ENCODE assay signal across 8 cellular contexts in genomic region chr9:128666481-128666941, GRCh38. TPM values are rescaled to one million over a fixed set of nuclear protein-coding genes. Genes with fewer than 3 reads are reported as not detected.
DNase-seq lines count a peak whose midpoint lies in the region; ATAC-seq, FAIRE-seq and TF ChIP-seq lines count a peak whose summit lies in the region.
"Not testable (repeated sequence)": the region's sequence is repeated elsewhere in the genome, so short reads cannot be mapped to it uniquely, and the experiment has no call there.

No MANE protein-coding gene starts in this region.

- not testable (repeated sequence) for H3K18ac ChIP-seq in IMR-90 (ENCODE audit: low read depth, low read length)

- not testable (repeated sequence) for H2BK120ac ChIP-seq in IMR-90 (ENCODE audit: low read depth, low read length)

- H3K4me3 ChIP-seq in IMR-90 (ENCODE audit: insufficient read depth, low read depth, low read length); astrocyte (ENCODE audit: insufficient read depth, low read depth, low read length); HepG2 (replicated peaks in 1 of 3; ENCODE audit: insufficient read depth in 1 of 3, low read depth in 2 of 3, low read length in 3 of 3): not testable (repeated sequence)

- not testable (repeated sequence) for H3K36me3 ChIP-seq in IMR-90 (ENCODE audit: control insufficient read depth, insufficient read depth, low read length); astrocyte (ENCODE audit: insufficient read depth, low read length); HepG2 (replicated peaks in 1 of 2; ENCODE audit: control insufficient read depth in 1 of 2, insufficient read depth in 2 of 2, low read length in 2 of 2)

- H3K14ac ChIP-seq in IMR-90 (replicated peaks; ENCODE audit: low read depth, low read length), result not testable (repeated sequence)

- not testable (repeated sequence) for H3K4me3 Mint-ChIP-seq in astrocyte (ENCODE audit: unreplicated experiment)

- TF ChIP-seq POLR2A in IMR-90 (IDR thresholded peaks at IDR 0.05; ENCODE audit: low read depth, low read length); HepG2 (IDR thresholded peaks at IDR 0.05; ENCODE audit: insufficient read depth in 1 of 2, low read depth in 2 of 2, low read length in 2 of 2): not testable (repeated sequence)

- TF ChIP-seq EP300 in HepG2 (IDR thresholded peaks at IDR 0.05; ENCODE audit: low read depth in 2 of 2, low read length in 2 of 2); HepG2 (CRISPR knock-in tag; IDR thresholded peaks at IDR 0.05; ENCODE audit: borderline replicate concordance): not testable (repeated sequence)

- H3K9me3 ChIP-seq in IMR-90 (ENCODE audit: control insufficient read depth, insufficient read depth, low read length); astrocyte (ENCODE audit: insufficient read depth, low read depth, low read length); HepG2 (ENCODE audit: low read length): not testable (repeated sequence)

- H4K20me1 ChIP-seq in IMR-90 (ENCODE audit: insufficient read depth, low read length); astrocyte (ENCODE audit: insufficient read depth, low read length); HepG2 (ENCODE audit: insufficient read depth, low read length): not testable (repeated sequence)

- not testable (repeated sequence) for H3K9ac ChIP-seq in IMR-90 (ENCODE audit: low read depth, low read length); astrocyte (ENCODE audit: low read length); HepG2 (ENCODE audit: insufficient read depth, low read depth, low read length)

- not testable (repeated sequence) for H3K27me3 Mint-ChIP-seq in astrocyte (ENCODE audit: low read depth, unreplicated experiment)

- CTCF ChIA-PET in IMR-90 (lab: Yijun Ruan, JAX); HepG2 (lab: Yijun Ruan, JAX; ENCODE audit: low intra/inter-chr PET ratio, low total read pairs): not testable (repeated sequence)

- H3K23ac ChIP-seq in IMR-90 (ENCODE audit: low read depth, low read length), result not testable (repeated sequence)

- not testable (repeated sequence) for H3K36me3 Mint-ChIP-seq in astrocyte (ENCODE audit: low read depth, unreplicated experiment)

- dilution Hi-C loops in IMR-90 (cut with HindIII; ENCODE audit: low sequenced_read_pairs, unreplicated experiment), result not testable (repeated sequence)

- WGBS in IMR-90 (ENCODE audit: extremely low coverage in 2 of 2, insufficient read length in 1 of 2), 2 experiments, result no CpG with 5 or more reads among the region's 8 CpGs
- whole genome bisulfite sequencing in HepG2 (ENCODE audit: low lambda C conversion rate), result 30% methylated on average over 8 of the region's 8 CpGs

- not testable (repeated sequence) for TF ChIP-seq CTCF in IMR-90 (conservative IDR thresholded peaks at IDR 0.05; ENCODE audit: low read depth, low read length); astrocyte (IDR thresholded peaks at IDR 0.05; ENCODE audit: insufficient read depth, low read depth, low read length); HepG2 (CRISPR knock-in tag; IDR thresholded peaks at IDR 0.05)

- not testable (repeated sequence) for H3K4me1 Mint-ChIP-seq in astrocyte (ENCODE audit: low read depth, unreplicated experiment)

- H3K9me3 Mint-ChIP-seq in astrocyte (ENCODE audit: unreplicated experiment), result not testable (repeated sequence)

- not testable (repeated sequence) for FAIRE-seq in astrocyte (lab: Jason Lieb, UNC); HepG2 (lab: Jason Lieb, UNC)

- H2BK5ac ChIP-seq in IMR-90 (ENCODE audit: low read depth, low read length, poor library complexity, severe bottlenecking), result not testable (repeated sequence)

- H3K56ac ChIP-seq in IMR-90 (ENCODE audit: extremely low read depth, insufficient read depth, low read length), result not testable (repeated sequence)

- not testable (repeated sequence) for H3K79me1 ChIP-seq in IMR-90 (ENCODE audit: low read depth in 1 of 2, low read length in 2 of 2)

- H3K4me2 ChIP-seq in IMR-90 (ENCODE audit: low read depth, low read length); astrocyte (ENCODE audit: low read length); HepG2 (ENCODE audit: low read depth, low read length): not testable (repeated sequence)

- not testable (repeated sequence) for H2AK5ac ChIP-seq in IMR-90 (ENCODE audit: low read depth, low read length)

- H3K4me1 ChIP-seq in IMR-90 (ENCODE audit: control insufficient read depth, insufficient read depth, low read length); astrocyte (ENCODE audit: insufficient read depth, low read length); HepG2 (ENCODE audit: insufficient read depth, low read length): not testable (repeated sequence)

- DNase-seq in A172 (ENCODE audit: low spot score) (peak; percentile 74), ELR (ENCODE audit: low read depth) (peak; percentile 68), IMR-90 (peak; percentile 53), MV-4-11 (lab: John Stamatoyannopoulos, UW) (peak; percentile 55), RPMI7951 (ENCODE audit: low read depth) (peak; percentile 38), astrocyte (ENCODE audit: low read depth) (peak; percentile 11)
- DNase-seq in epithelial cell of prostate (ENCODE audit: low read depth, low spot score); HepG2 (ENCODE audit: low spot score): not testable (repeated sequence)

- H2BK15ac ChIP-seq in IMR-90 (ENCODE audit: low read depth, low read length), result not testable (repeated sequence)

- TF ChIP-seq RAD21 in IMR-90 (IDR thresholded peaks at IDR 0.05; ENCODE audit: low read length); HepG2 (CRISPR knock-in tag; IDR thresholded peaks at IDR 0.05): not testable (repeated sequence)

- ATAC-seq in IMR-90 (ENCODE audit: low read depth), result peak; percentile 27; the same call in 1 of the 2 replicates
- ATAC-seq in HepG2, result not testable (repeated sequence)

- not testable (repeated sequence) for H3K27ac ChIP-seq in IMR-90 (ENCODE audit: insufficient read depth, low read length); astrocyte (ENCODE audit: low read depth, low read length); HepG2 (ENCODE audit: extremely low read length, insufficient read depth, low read length)
- peak overlapping the region; percentile 30 for H3K27ac ChIP-seq in epithelial cell of prostate

- H3K27ac Mint-ChIP-seq in astrocyte (ENCODE audit: unreplicated experiment), result not testable (repeated sequence)

- not testable (repeated sequence) for H3K9me1 ChIP-seq in IMR-90 (ENCODE audit: insufficient read depth, low read length)

- H4K8ac ChIP-seq in IMR-90 (ENCODE audit: low read depth in 2 of 2, low read length in 2 of 2), result not testable (repeated sequence)

- BruUV-seq in IMR-90 (replicated peaks; lab: Mats Ljungman, UMichigan); HepG2 (replicated peaks; lab: Mats Ljungman, UMichigan): not testable (repeated sequence)

- H2AFZ ChIP-seq in IMR-90 (replicated peaks; ENCODE audit: low read length, poor library complexity); astrocyte (ENCODE audit: low read depth, low read length); HepG2 (ENCODE audit: low read length): not testable (repeated sequence)

- POLR2A ChIA-PET in IMR-90 (lab: Charles Lee; ENCODE audit: unreplicated experiment), result not testable (repeated sequence)
- POLR2A ChIA-PET in HepG2 (lab: Yijun Ruan, JAX), result interaction anchor here (1.1 to 1.6 kb wide), 3 partner anchors 11 to 31 kb away, joined by 4 to 9 read pairs (median 6); no protein-coding TSS in a partner anchor

- H3K4ac ChIP-seq in IMR-90 (ENCODE audit: low read depth, low read length), result not testable (repeated sequence)

- H4K5ac ChIP-seq in IMR-90 (ENCODE audit: low read depth, low read length), result not testable (repeated sequence)

- H3K27me3 ChIP-seq in IMR-90 (ENCODE audit: control insufficient read depth, insufficient read depth, low read length); astrocyte (ENCODE audit: insufficient read depth, low read length); HepG2 (ENCODE audit: control insufficient read depth in 1 of 2, insufficient read depth in 2 of 2, low read length in 2 of 2): not testable (repeated sequence)

- not testable (repeated sequence) for H2BK20ac ChIP-seq in IMR-90 (ENCODE audit: low read depth, low read length)

- not testable (repeated sequence) for H3K79me2 ChIP-seq in astrocyte (ENCODE audit: insufficient read depth, low read length); HepG2 (ENCODE audit: insufficient read depth, low read length)

- in situ Hi-C loops in IMR-90 (cut with MboI; ENCODE audit: low sequenced_read_pairs); HepG2 (cut with HindIII; ENCODE audit: extremely low pct_ligation_motif_present, low pct_unique_long_range_greater_than_20kb): not testable (repeated sequence)

- intact Hi-C loops in IMR-90 (cut with micrococcal nuclease); HepG2 (cut with micrococcal nuclease; ENCODE audit: unreplicated experiment): not testable (repeated sequence)

- not testable (repeated sequence) for H2AK9ac ChIP-seq in IMR-90 (replicated peaks; ENCODE audit: low read depth, low read length, poor library complexity)

- H4K91ac ChIP-seq in IMR-90 (ENCODE audit: insufficient read depth, low read depth, low read length), result not testable (repeated sequence)

RNA-seq across cellular contexts. Expression of gene DYNC2I2, which starts 9.9 kb away (rescaled TPM):
- 239 and 244 TPM in 2 replicates for total RNA-seq in A172 (2014; rRNA removed; shearing (Covaris generic))
- total RNA-seq in IMR-90 (2012; rRNA removed) (36.1 and 37.1 TPM in 2 replicates), astrocyte (19.5 and 20.6 TPM in 2 replicates), HepG2 (2016; rRNA removed; fragmentation: Illumina TruSeq; extraction: Trizol) (31.1 and 40.2 TPM in 2 replicates)
- polyA plus RNA-seq in IMR-90 (2012; rRNA removed) (33.7 and 42.9 TPM in 2 replicates), HepG2 (2011; rRNA removed) (12.5 and 13.7 TPM in 2 replicates)
- 27.9 and 40.6 TPM in 2 replicates for polyA plus RNA-seq in IMR-90 (2012; cell fraction: cytosol; rRNA removed)
- 24.0 and 102 TPM in 2 replicates for polyA plus RNA-seq in IMR-90 (2012; cell fraction: nucleus; rRNA removed; ENCODE audit: low replicate concordance)
- 81.0 and 116 TPM in 2 replicates for total RNA-seq in RPMI7951 (2014; rRNA removed; shearing (Covaris generic))
- 35.7 and 35.9 TPM in 2 replicates for total RNA-seq in HepG2 (2016; cell fraction: cytosol; rRNA removed; fragmentation: Illumina TruSeq; extraction: Trizol; ENCODE audit: low read depth)
- total RNA-seq in HepG2 (2016; cell fraction: insoluble cytoplasmic fraction; rRNA removed; fragmentation: Illumina TruSeq; extraction: Trizol), result 30.0 and 41.4 TPM in 2 replicates
- total RNA-seq in HepG2 (2016; cell fraction: membrane; rRNA removed; fragmentation: Illumina TruSeq; extraction: Trizol), result 44.4 and 48.2 TPM in 2 replicates
- total RNA-seq in HepG2 (2016; cell fraction: nucleus; rRNA removed; fragmentation: Illumina TruSeq; extraction: Trizol), result 29.1 and 30.6 TPM in 2 replicates
- polyA plus RNA-seq in HepG2 (2011; cell fraction: cytosol; rRNA removed), result 8.1 and 18.6 TPM in 2 replicates
- 38.0 and 51.4 TPM in 2 replicates for polyA plus RNA-seq in HepG2 (2011; cell fraction: nucleus; rRNA removed)
- 3.2 and 5.6 TPM in 2 replicates for polyA plus RNA-seq in HepG2 (2012)
- polyA plus RNA-seq in HepG2 (2016; cell fraction: cytosol; fragmentation: Illumina TruSeq; extraction: Trizol; ENCODE audit: low read depth), result 38.3 and 39.4 TPM in 2 replicates
- 29.4 and 33.1 TPM in 2 replicates for polyA plus RNA-seq in HepG2 (2016; cell fraction: insoluble cytoplasmic fraction; fragmentation: Illumina TruSeq; extraction: Trizol; ENCODE audit: low read depth)
- polyA plus RNA-seq in HepG2 (2016; cell fraction: membrane; fragmentation: Illumina TruSeq; extraction: Trizol; ENCODE audit: low read depth), result 37.6 and 43.8 TPM in 2 replicates
- polyA plus RNA-seq in HepG2 (2016; cell fraction: nucleus; fragmentation: Illumina TruSeq; extraction: Trizol; ENCODE audit: insufficient read depth, low read depth), result 49.9 and 51.2 TPM in 2 replicates
- 21.4 and 223 TPM in 2 replicates for polyA minus RNA-seq in HepG2 (2011; rRNA and poly(A)+ RNA removed; ENCODE audit: low replicate concordance)
- polyA minus RNA-seq in HepG2 (2011; cell fraction: cytosol; rRNA and poly(A)+ RNA removed), result 7.2 and 10.8 TPM in 2 replicates
- 9.3 and 12.7 TPM in 2 replicates for polyA minus RNA-seq in HepG2 (2011; cell fraction: nucleus; rRNA and poly(A)+ RNA removed)

RNA-seq across cellular contexts. Expression of gene SET, which starts 22.5 kb away (rescaled TPM):
- total RNA-seq in A172 (2014; rRNA removed; shearing (Covaris generic)), result 1,187 and 1,647 TPM in 2 replicates
- total RNA-seq in IMR-90 (2012; rRNA removed) (182 and 587 TPM in 2 replicates), astrocyte (361 and 397 TPM in 2 replicates), HepG2 (2016; rRNA removed; fragmentation: Illumina TruSeq; extraction: Trizol) (611 and 724 TPM in 2 replicates)
- polyA plus RNA-seq in IMR-90 (2012; rRNA removed) (80.2 and 104 TPM in 2 replicates), HepG2 (2011; rRNA removed) (72.8 and 94.2 TPM in 2 replicates)
- 13.7 and 17.9 TPM in 2 replicates for polyA plus RNA-seq in IMR-90 (2012; cell fraction: cytosol; rRNA removed)
- polyA plus RNA-seq in IMR-90 (2012; cell fraction: nucleus; rRNA removed; ENCODE audit: low replicate concordance), result 21.2 and 52.6 TPM in 2 replicates
- total RNA-seq in RPMI7951 (2014; rRNA removed; shearing (Covaris generic)), result 266 and 329 TPM in 2 replicates
- total RNA-seq in HepG2 (2016; cell fraction: cytosol; rRNA removed; fragmentation: Illumina TruSeq; extraction: Trizol; ENCODE audit: low read depth), result 134 and 142 TPM in 2 replicates
- total RNA-seq in HepG2 (2016; cell fraction: insoluble cytoplasmic fraction; rRNA removed; fragmentation: Illumina TruSeq; extraction: Trizol), result 623 and 704 TPM in 2 replicates
- total RNA-seq in HepG2 (2016; cell fraction: membrane; rRNA removed; fragmentation: Illumina TruSeq; extraction: Trizol), result 360 and 385 TPM in 2 replicates
- 226 and 251 TPM in 2 replicates for total RNA-seq in HepG2 (2016; cell fraction: nucleus; rRNA removed; fragmentation: Illumina TruSeq; extraction: Trizol)
- 44.1 and 56.3 TPM in 2 replicates for polyA plus RNA-seq in HepG2 (2011; cell fraction: cytosol; rRNA removed)
- polyA plus RNA-seq in HepG2 (2011; cell fraction: nucleus; rRNA removed), result 48.5 and 49.6 TPM in 2 replicates
- 275 and 331 TPM in 2 replicates for polyA plus RNA-seq in HepG2 (2012)
- polyA plus RNA-seq in HepG2 (2016; cell fraction: cytosol; fragmentation: Illumina TruSeq; extraction: Trizol; ENCODE audit: low read depth), result 120 and 147 TPM in 2 replicates
- polyA plus RNA-seq in HepG2 (2016; cell fraction: insoluble cytoplasmic fraction; fragmentation: Illumina TruSeq; extraction: Trizol; ENCODE audit: low read depth), result 668 and 723 TPM in 2 replicates
- 247 and 252 TPM in 2 replicates for polyA plus RNA-seq in HepG2 (2016; cell fraction: membrane; fragmentation: Illumina TruSeq; extraction: Trizol; ENCODE audit: low read depth)
- polyA plus RNA-seq in HepG2 (2016; cell fraction: nucleus; fragmentation: Illumina TruSeq; extraction: Trizol; ENCODE audit: insufficient read depth, low read depth), result 360 TPM in 2 replicates
- 44.1 and 254 TPM in 2 replicates for polyA minus RNA-seq in HepG2 (2011; rRNA and poly(A)+ RNA removed; ENCODE audit: low replicate concordance)
- polyA minus RNA-seq in HepG2 (2011; cell fraction: cytosol; rRNA and poly(A)+ RNA removed), result 141 and 156 TPM in 2 replicates
- polyA minus RNA-seq in HepG2 (2011; cell fraction: nucleus; rRNA and poly(A)+ RNA removed), result 82.4 and 87.9 TPM in 2 replicates

RNA-seq across cellular contexts. Expression of gene PKN3, which starts 35.8 kb away (rescaled TPM):
- 16.6 and 18.1 TPM in 2 replicates for total RNA-seq in A172 (2014; rRNA removed; shearing (Covaris generic))
- total RNA-seq in IMR-90 (2012; rRNA removed) (1.6 and 1.7 TPM in 2 replicates), astrocyte (2.3 and 3.1 TPM in 2 replicates), HepG2 (2016; rRNA removed; fragmentation: Illumina TruSeq; extraction: Trizol) (8.3 and 13.2 TPM in 2 replicates)
- polyA plus RNA-seq in IMR-90 (2012; rRNA removed) (3.8 and 5.7 TPM in 2 replicates), HepG2 (2011; rRNA removed) (9.2 and 10.5 TPM in 2 replicates)
- polyA plus RNA-seq in IMR-90 (2012; cell fraction: cytosol; rRNA removed), result 3.5 and 3.6 TPM in 2 replicates
- 18.8 and 32.4 TPM in 2 replicates for polyA plus RNA-seq in IMR-90 (2012; cell fraction: nucleus; rRNA removed; ENCODE audit: low replicate concordance)
- 6.1 and 6.6 TPM in 2 replicates for total RNA-seq in RPMI7951 (2014; rRNA removed; shearing (Covaris generic))
- total RNA-seq in HepG2 (2016; cell fraction: cytosol; rRNA removed; fragmentation: Illumina TruSeq; extraction: Trizol; ENCODE audit: low read depth), result 3.5 and 3.9 TPM in 2 replicates
- 7.5 and 13.4 TPM in 2 replicates for total RNA-seq in HepG2 (2016; cell fraction: insoluble cytoplasmic fraction; rRNA removed; fragmentation: Illumina TruSeq; extraction: Trizol)
- total RNA-seq in HepG2 (2016; cell fraction: membrane; rRNA removed; fragmentation: Illumina TruSeq; extraction: Trizol), result 7.9 and 8.7 TPM in 2 replicates
- 9.4 and 10.2 TPM in 2 replicates for total RNA-seq in HepG2 (2016; cell fraction: nucleus; rRNA removed; fragmentation: Illumina TruSeq; extraction: Trizol)
- polyA plus RNA-seq in HepG2 (2011; cell fraction: cytosol; rRNA removed), result 7.2 and 10.2 TPM in 2 replicates
- 27.1 and 49.1 TPM in 2 replicates for polyA plus RNA-seq in HepG2 (2011; cell fraction: nucleus; rRNA removed)
- 5.4 and 6.9 TPM in 2 replicates for polyA plus RNA-seq in HepG2 (2012)
- 3.8 and 4.1 TPM in 2 replicates for polyA plus RNA-seq in HepG2 (2016; cell fraction: cytosol; fragmentation: Illumina TruSeq; extraction: Trizol; ENCODE audit: low read depth)
- polyA plus RNA-seq in HepG2 (2016; cell fraction: insoluble cytoplasmic fraction; fragmentation: Illumina TruSeq; extraction: Trizol; ENCODE audit: low read depth), result 13.4 and 15.9 TPM in 2 replicates
- polyA plus RNA-seq in HepG2 (2016; cell fraction: membrane; fragmentation: Illumina TruSeq; extraction: Trizol; ENCODE audit: low read depth), result 6.4 and 7.7 TPM in 2 replicates
- polyA plus RNA-seq in HepG2 (2016; cell fraction: nucleus; fragmentation: Illumina TruSeq; extraction: Trizol; ENCODE audit: insufficient read depth, low read depth), result 38.0 and 40.4 TPM in 2 replicates
- polyA minus RNA-seq in HepG2 (2011; rRNA and poly(A)+ RNA removed; ENCODE audit: low replicate concordance), result 23.6 and 48.2 TPM in 2 replicates
- polyA minus RNA-seq in HepG2 (2011; cell fraction: cytosol; rRNA and poly(A)+ RNA removed), result 6.9 and 13.8 TPM in 2 replicates
- polyA minus RNA-seq in HepG2 (2011; cell fraction: nucleus; rRNA and poly(A)+ RNA removed), result 4.0 and 6.2 TPM in 2 replicates

RNA-seq across cellular contexts. Expression of gene ZDHHC12, which starts 57.4 kb away (rescaled TPM):
- total RNA-seq in A172 (2014; rRNA removed; shearing (Covaris generic)), result 153 and 193 TPM in 2 replicates
- total RNA-seq in IMR-90 (2012; rRNA removed), result 13.9 and 16.7 TPM in 2 replicates
- polyA plus RNA-seq in IMR-90 (2012; rRNA removed), result 60.7 and 75.1 TPM in 2 replicates
- 76.2 and 119 TPM in 2 replicates for polyA plus RNA-seq in IMR-90 (2012; cell fraction: cytosol; rRNA removed)
- polyA plus RNA-seq in IMR-90 (2012; cell fraction: nucleus; rRNA removed; ENCODE audit: low replicate concordance), result 11.3 and 58.5 TPM in 2 replicates
- total RNA-seq in RPMI7951 (2014; rRNA removed; shearing (Covaris generic)), result 68.1 and 69.2 TPM in 2 replicates
- total RNA-seq in astrocyte, result 21.8 and 23.7 TPM in 2 replicates
- 18.3 and 28.0 TPM in 2 replicates for total RNA-seq in HepG2 (2016; rRNA removed; fragmentation: Illumina TruSeq; extraction: Trizol)
- total RNA-seq in HepG2 (2016; cell fraction: cytosol; rRNA removed; fragmentation: Illumina TruSeq; extraction: Trizol; ENCODE audit: low read depth), result 51.5 and 53.9 TPM in 2 replicates
- total RNA-seq in HepG2 (2016; cell fraction: insoluble cytoplasmic fraction; rRNA removed; fragmentation: Illumina TruSeq; extraction: Trizol), result 16.7 and 27.4 TPM in 2 replicates
- total RNA-seq in HepG2 (2016; cell fraction: membrane; rRNA removed; fragmentation: Illumina TruSeq; extraction: Trizol), result 51.9 and 59.6 TPM in 2 replicates
- total RNA-seq in HepG2 (2016; cell fraction: nucleus; rRNA removed; fragmentation: Illumina TruSeq; extraction: Trizol), result 16.4 and 20.2 TPM in 2 replicates
- polyA plus RNA-seq in HepG2 (2011; rRNA removed), result 25.4 and 29.8 TPM in 2 replicates
- 15.9 and 40.6 TPM in 2 replicates for polyA plus RNA-seq in HepG2 (2011; cell fraction: cytosol; rRNA removed)
- 29.4 and 31.6 TPM in 2 replicates for polyA plus RNA-seq in HepG2 (2011; cell fraction: nucleus; rRNA removed)
- polyA plus RNA-seq in HepG2 (2012), result 11.6 and 12.2 TPM in 2 replicates
- 84.8 and 87.3 TPM in 2 replicates for polyA plus RNA-seq in HepG2 (2016; cell fraction: cytosol; fragmentation: Illumina TruSeq; extraction: Trizol; ENCODE audit: low read depth)
- polyA plus RNA-seq in HepG2 (2016; cell fraction: insoluble cytoplasmic fraction; fragmentation: Illumina TruSeq; extraction: Trizol; ENCODE audit: low read depth), result 22.5 and 29.9 TPM in 2 replicates
- 72.3 and 73.2 TPM in 2 replicates for polyA plus RNA-seq in HepG2 (2016; cell fraction: membrane; fragmentation: Illumina TruSeq; extraction: Trizol; ENCODE audit: low read depth)
- polyA plus RNA-seq in HepG2 (2016; cell fraction: nucleus; fragmentation: Illumina TruSeq; extraction: Trizol; ENCODE audit: insufficient read depth, low read depth), result 36.7 and 39.0 TPM in 2 replicates
- 29.6 and 45.3 TPM in 2 replicates for polyA minus RNA-seq in HepG2 (2011; rRNA and poly(A)+ RNA removed; ENCODE audit: low replicate concordance)
- 11.2 and 11.3 TPM in 2 replicates for polyA minus RNA-seq in HepG2 (2011; cell fraction: cytosol; rRNA and poly(A)+ RNA removed)
- 6.6 and 8.6 TPM in 2 replicates for polyA minus RNA-seq in HepG2 (2011; cell fraction: nucleus; rRNA and poly(A)+ RNA removed)
